In the genomic region with DNA sequence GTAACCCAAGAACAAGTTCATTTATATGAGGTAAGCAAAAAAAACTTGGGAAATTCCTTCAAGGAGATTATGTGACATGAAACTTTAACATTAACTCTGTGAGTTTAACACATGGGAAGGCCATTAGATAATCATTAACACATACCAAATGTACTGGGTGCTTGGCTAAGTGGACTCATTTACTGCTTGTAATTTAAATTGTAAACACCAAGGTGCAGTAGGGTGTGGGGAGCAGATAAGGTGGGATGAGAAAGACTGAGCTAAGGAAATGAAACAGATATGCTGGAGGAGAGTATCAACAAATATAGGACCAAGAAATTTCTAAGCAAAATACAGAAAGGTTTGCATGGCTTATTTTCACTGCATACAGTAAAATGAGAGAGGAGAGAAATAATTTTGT, we compare ENCODE assay signal across 27 cellular contexts.
"Had no signal": no experiment of that assay in that cellular context is flagged by ENCODE, and none has a peak within 500 bp of the region (broad histone marks: within the 10 kb centered on the region; RNA-seq: fewer than 3 reads in every experiment).

No MANE protein-coding gene starts in this region.

- H3K27me3 Mint-ChIP-seq: dendritic cell treated with granulocyte-macrophage colony-stimulating factor and Interleukin-4, amounts not matched to agents 40 ng/mL and 50 ng/mL, for 4 days; naive thymus-derived CD4-positive, alpha-beta T cell; stimulated activated naive B cell treated with anti-CD40 and anti-IgM and Interleukin-4, amounts not matched to agents 10 μg/mL and 1 μg/mL and 100 μg/mL, for 72 hours; stimulated activated naive CD8-positive, alpha-beta T cell treated with anti-CD3 and anti-CD28 coated beads, Interleukin-15, Interleukin-2, amounts not matched to agents 100 ng/mL and 50 ng/mL, for 24 hours had no signal

- FAIRE-seq: endothelial cell of umbilical vein, islet of Langerhans had no signal

- H3K27me3 ChIP-seq: esophagus muscularis mucosa, foreskin keratinocyte, gastroesophageal sphincter, heart left ventricle, sigmoid colon, spleen, tibial nerve, upper lobe of right lung, uterus had no signal

- H3K4me3 ChIP-seq: esophagus muscularis mucosa, gastroesophageal sphincter, heart left ventricle, left ventricle myocardium inferior, lower lobe of right lung, psoas muscle, sigmoid colon, spleen, thoracic aorta, tibial nerve, upper lobe of right lung, uterus had no signal

- H3K27ac ChIP-seq: esophagus muscularis mucosa, foreskin keratinocyte, gastroesophageal sphincter, heart left ventricle, left ventricle myocardium inferior, lower lobe of right lung, psoas muscle, sigmoid colon, spleen, thoracic aorta, tibial nerve, upper lobe of right lung, uterus had no signal

- H3K4me1 ChIP-seq: esophagus muscularis mucosa, foreskin keratinocyte, gastroesophageal sphincter, heart left ventricle, left ventricle myocardium inferior, lower lobe of right lung, psoas muscle, sigmoid colon, spleen, tibial nerve, upper lobe of right lung, uterus had no signal

- H3K4me3 Mint-ChIP-seq: dendritic cell treated with granulocyte-macrophage colony-stimulating factor and Interleukin-4, amounts not matched to agents 40 ng/mL and 50 ng/mL, for 4 days; naive thymus-derived CD4-positive, alpha-beta T cell; nephron progenitor cell; stimulated activated naive B cell treated with anti-CD40 and anti-IgM and Interleukin-4, amounts not matched to agents 10 μg/mL and 1 μg/mL and 100 μg/mL, for 72 hours; stimulated activated naive CD8-positive, alpha-beta T cell treated with anti-CD3 and anti-CD28 coated beads, Interleukin-15, Interleukin-2, amounts not matched to agents 100 ng/mL and 50 ng/mL, for 24 hours had no signal

- H3K9me3 ChIP-seq: esophagus muscularis mucosa, psoas muscle, thoracic aorta, upper lobe of right lung, uterus had no signal

- H3K27ac Mint-ChIP-seq: dendritic cell treated with granulocyte-macrophage colony-stimulating factor and Interleukin-4, amounts not matched to agents 40 ng/mL and 50 ng/mL, for 4 days; naive thymus-derived CD4-positive, alpha-beta T cell; nephron progenitor cell; stimulated activated naive B cell treated with anti-CD40 and anti-IgM and Interleukin-4, amounts not matched to agents 10 μg/mL and 1 μg/mL and 100 μg/mL, for 72 hours; stimulated activated naive CD8-positive, alpha-beta T cell treated with anti-CD3 and anti-CD28 coated beads, Interleukin-15, Interleukin-2, amounts not matched to agents 100 ng/mL and 50 ng/mL, for 24 hours had no signal

- H3K36me3 ChIP-seq: esophagus muscularis mucosa, gastroesophageal sphincter, heart left ventricle, left ventricle myocardium inferior, lower lobe of right lung, sigmoid colon, spleen, thoracic aorta, tibial nerve, upper lobe of right lung, uterus had no signal

- H3K36me3 Mint-ChIP-seq: naive thymus-derived CD4-positive, alpha-beta T cell; stimulated activated naive B cell treated with anti-CD40 and anti-IgM and Interleukin-4, amounts not matched to agents 10 μg/mL and 1 μg/mL and 100 μg/mL, for 72 hours had no signal

- DNase-seq: caudate nucleus; cerebellar nuclear complex; effector CD8-positive, alpha-beta T cell; foreskin keratinocyte; heart left ventricle; hippocampal formation; left ventricle myocardium inferior; lower lobe of right lung; naive thymus-derived CD4-positive, alpha-beta T cell; nephron progenitor cell; nucleus accumbens; psoas muscle; right cardiac atrium; sigmoid colon; spleen; stimulated activated CD4-positive, alpha-beta T cell treated with anti-CD3 and anti-CD28 coated beads, Interleukin-4, amount 100 ng/mL, for 4 hours; stimulated activated naive B cell treated with anti-CD40 and anti-IgM and Interleukin-4, amounts not matched to agents 10 μg/mL and 1 μg/mL and 100 μg/mL, for 72 hours; upper lobe of right lung; uterus had no signal

- H3K4me1 Mint-ChIP-seq: naive thymus-derived CD4-positive, alpha-beta T cell; nephron progenitor cell; stimulated activated naive B cell treated with anti-CD40 and anti-IgM and Interleukin-4, amounts not matched to agents 10 μg/mL and 1 μg/mL and 100 μg/mL, for 72 hours had no signal
